11 cellular contexts compared by ENCODE assay signal in the genomic region with DNA sequence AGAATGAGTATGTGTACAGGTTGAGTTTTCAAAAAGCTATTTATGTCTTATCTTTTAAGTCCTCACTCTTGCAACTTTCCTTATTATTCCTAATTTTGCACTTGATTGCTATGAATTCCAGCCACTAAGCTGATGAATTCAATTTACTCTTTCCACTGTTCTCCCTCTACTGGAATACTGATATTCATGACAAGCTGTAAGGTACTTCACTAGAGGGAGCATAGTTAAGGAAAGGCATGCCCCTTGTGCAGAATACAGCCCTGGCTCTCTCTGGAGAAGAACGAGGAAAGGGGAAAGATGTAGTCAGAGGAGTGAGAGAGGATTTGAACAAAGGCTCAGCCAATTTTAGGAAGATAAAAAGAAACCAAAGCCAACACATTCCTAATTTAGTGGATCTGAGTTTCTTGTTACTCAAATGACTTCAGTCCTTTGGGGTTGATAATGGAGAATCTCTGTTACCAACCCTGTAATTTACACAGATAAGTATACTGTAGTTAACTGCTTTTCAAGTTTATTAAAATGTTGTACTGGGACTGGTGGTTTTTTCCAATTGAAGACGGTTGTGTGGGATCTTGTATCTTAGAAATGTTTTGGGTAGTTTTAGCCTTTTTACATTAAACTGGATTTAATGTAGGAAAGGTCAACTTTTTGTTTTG. TPM values are rescaled to one million over a fixed set of nuclear protein-coding genes. Genes with fewer than 3 reads are reported as not detected.
A peak's percentile ranks its signal among the peaks of the same experiment; 100 is the strongest.
DNase-seq lines count a peak whose midpoint lies in the region; ATAC-seq, FAIRE-seq and TF ChIP-seq lines count a peak whose summit lies in the region.
"Had no signal": no experiment of that assay in that cellular context is flagged by ENCODE, and none has a peak within 500 bp of the region (broad histone marks: within the 10 kb centered on the region; RNA-seq: fewer than 3 reads in every experiment).

No MANE protein-coding gene starts in this region.

- H4K20me1 ChIP-seq in H9 (ENCODE audit: control insufficient read depth, insufficient read depth, insufficient read length): no peaks in the 10 kb centered on the region
- H4K20me1 ChIP-seq in astrocyte (ENCODE audit: insufficient read depth, low read length): peaks cover 20% of the 10 kb centered on the region

- no peak overlapping the region for H2AK5ac ChIP-seq in H9 (ENCODE audit: insufficient read length, low read length)

- no peaks in the 10 kb centered on the region for H3K36me3 ChIP-seq in astrocyte (ENCODE audit: insufficient read depth, low read length)

- H3K56ac ChIP-seq in H9 (ENCODE audit: insufficient read length, low read depth, low read length): no peak overlapping the region

- H3K79me2 ChIP-seq in H9 (ENCODE audit: insufficient read depth, low read length) (no peaks in the 10 kb centered on the region), astrocyte (ENCODE audit: insufficient read depth, low read length) (peaks cover 4% of the 10 kb centered on the region)

- H3K4me1 Mint-ChIP-seq in H9: peaks cover 16 to 22% of the 10 kb centered on the region in 2 experiments
- H3K4me1 Mint-ChIP-seq in astrocyte (ENCODE audit: low read depth, unreplicated experiment): peaks cover 13% of the 10 kb centered on the region

- peaks cover 9% of the 10 kb centered on the region for H3K23me2 ChIP-seq in H9 (ENCODE audit: insufficient read length, low read depth, low read length, poor library complexity, severe bottlenecking)

- H2AFZ ChIP-seq in H9 (ENCODE audit: low read length): no peak overlapping the region
- H2AFZ ChIP-seq in astrocyte (ENCODE audit: low read depth, low read length): no peak overlapping the region

- H2BK120ac ChIP-seq in H9 (ENCODE audit: low read depth, low read length, poor library complexity, severe bottlenecking): no peak overlapping the region

- H3K4me1 ChIP-seq in H9 (ENCODE audit: insufficient read depth, low read length): no peaks in the 10 kb centered on the region
- peaks cover 16% of the 10 kb centered on the region for H3K4me1 ChIP-seq in astrocyte (ENCODE audit: insufficient read depth, low read length)

- H3K9me3 Mint-ChIP-seq in H9: no peaks in the 10 kb centered on the region; a peak in 1 of 5 replicates
- no peaks in the 10 kb centered on the region for H3K9me3 Mint-ChIP-seq in astrocyte (ENCODE audit: unreplicated experiment)

- TF ChIP-seq CTCF in AG09319 (IDR thresholded peaks at IDR 0.05; ENCODE audit: low read depth, low read length) (peak; percentile 43), H9 (conservative IDR thresholded peaks at IDR 0.05) (peak; percentile 38; the same call in 2 of the 3 replicates), astrocyte (IDR thresholded peaks at IDR 0.05; ENCODE audit: insufficient read depth, low read depth, low read length) (peak; percentile 27)

- H4K5ac ChIP-seq in H9 (ENCODE audit: insufficient read length, low read depth, low read length): no peak overlapping the region

- H3K27ac ChIP-seq in H9 (ENCODE audit: insufficient read length, low read depth, low read length): no peak overlapping the region
- H3K27ac ChIP-seq in astrocyte (ENCODE audit: low read depth, low read length): no peak overlapping the region
- H3K27ac ChIP-seq: lower lobe of right lung had no signal

- H3K4me2 ChIP-seq in H9 (ENCODE audit: insufficient read depth, insufficient read length, low read length): no peak overlapping the region
- H3K4me2 ChIP-seq in astrocyte (ENCODE audit: low read length): no peak overlapping the region

- no peak overlapping the region for H3K9ac ChIP-seq in H9 (ENCODE audit: extremely low read depth, insufficient read length, low read length)
- no peak overlapping the region for H3K9ac ChIP-seq in astrocyte (ENCODE audit: low read length)

- H2BK12ac ChIP-seq in H9 (ENCODE audit: insufficient read length, low read depth, low read length): no peak overlapping the region

- no peak overlapping the region for H3K23ac ChIP-seq in H9 (ENCODE audit: insufficient read length, low read depth, low read length)

- no peak overlapping the region for H2BK5ac ChIP-seq in H9 (ENCODE audit: insufficient read length, low read length)

- H3K9me3 ChIP-seq in H9 (ENCODE audit: control insufficient read depth, low read depth, low read length): no peaks in the 10 kb centered on the region
- H3K9me3 ChIP-seq in astrocyte (ENCODE audit: insufficient read depth, low read depth, low read length): no peaks in the 10 kb centered on the region
- H3K9me3 ChIP-seq: lower lobe of right lung had no signal

- ATAC-seq in GM21360 (IDR thresholded peaks at IDR 0.05; ENCODE audit: unreplicated experiment): no peak
- no peak for ATAC-seq in stimulated activated naive CD8-positive, alpha-beta T cell treated with anti-CD3 and anti-CD28 coated beads, Interleukin-15, Interleukin-2, amounts not matched to agents 100 U/mL and 50 U/mL, for 24 hours
- ATAC-seq: lower lobe of right lung had no signal

- H3K4me3 Mint-ChIP-seq in H9: no peak overlapping the region
- H3K4me3 Mint-ChIP-seq in astrocyte (ENCODE audit: unreplicated experiment): no peak overlapping the region

- no peak overlapping the region for H3K4ac ChIP-seq in H9 (ENCODE audit: low read depth, low read length)

- no peak overlapping the region for H3T11ph ChIP-seq in H9 (ENCODE audit: low read length)

- no peak for FAIRE-seq in astrocyte (lab: Jason Lieb, UNC)

- WGBS in H9 (ENCODE audit: extremely low coverage, insufficient read length, low lambda C conversion rate): no CpG with 5 or more reads among the region's 2 CpGs

- H3K27me3 ChIP-seq in H9 (ENCODE audit: insufficient read depth, low read length) (no peaks in the 10 kb centered on the region), astrocyte (ENCODE audit: insufficient read depth, low read length) (no peaks in the 10 kb centered on the region)

- no peak overlapping the region for H2BK20ac ChIP-seq in H9 (ENCODE audit: low read depth, low read length, poor library complexity, severe bottlenecking)

- H3K18ac ChIP-seq in H9 (ENCODE audit: insufficient read length, low read depth, low read length): no peak overlapping the region

- H3K27me3 Mint-ChIP-seq in H9 (ENCODE audit: low read depth): no peaks in the 10 kb centered on the region; the same call in none of the 2 replicates
- no peaks in the 10 kb centered on the region for H3K27me3 Mint-ChIP-seq in astrocyte (ENCODE audit: low read depth, unreplicated experiment)

- peak overlapping the region in 1 of 3 experiments; percentile 56; a peak in 2 of 7 replicates for H3K27ac Mint-ChIP-seq in H9
- no peak overlapping the region for H3K27ac Mint-ChIP-seq in astrocyte (ENCODE audit: unreplicated experiment)

- DNase-seq in AG09319 (ENCODE audit: extremely low read depth, low read depth): no peak
- DNase-seq in H9: no peak
- no peak for DNase-seq in astrocyte (ENCODE audit: low read depth)
- DNase-seq in left kidney (ENCODE audit: low read depth, low spot score): peak; percentile 44
- no peak for DNase-seq in activated effector memory CD4-positive, alpha-beta T cell treated with Interleukin-2 at 50 U/mL for 16 hours
- DNase-seq in DMS79 (lab: John Stamatoyannopoulos, UW): no peak
- no peak for DNase-seq in stimulated activated naive CD8-positive, alpha-beta T cell treated with anti-CD3 and anti-CD28 coated beads, Interleukin-15, Interleukin-2, amounts not matched to agents 100 U/mL and 50 U/mL, for 24 hours
- DNase-seq: activated gamma-delta T cell treated with Interleukin-2 at 50 U/mL for 16 hours, lower lobe of right lung, NCI-H226 had no signal

- no peak overlapping the region for H4K8ac ChIP-seq in H9 (replicated peaks; ENCODE audit: insufficient read length, low read depth, low read length)

- H3K4me3 ChIP-seq in astrocyte (ENCODE audit: insufficient read depth, low read depth, low read length): no peak overlapping the region
- H3K4me3 ChIP-seq: lower lobe of right lung had no signal

- H3K14ac ChIP-seq in H9 (ENCODE audit: insufficient read depth, low read length): no peak overlapping the region

- no peak overlapping the region for H4K91ac ChIP-seq in H9 (ENCODE audit: insufficient read length, low read depth, low read length)

- H3K36me3 Mint-ChIP-seq in H9 (ENCODE audit: insufficient read depth in 1 of 3, low read depth in 3 of 3) (peaks cover 0 to 4% (median 4%) of the 10 kb centered on the region in 3 experiments; a peak in 1 of 7 replicates), astrocyte (ENCODE audit: low read depth, unreplicated experiment) (peaks cover 3% of the 10 kb centered on the region)

- H3K79me1 ChIP-seq in H9 (ENCODE audit: insufficient read depth, low read depth, low read length, poor library complexity, severe bottlenecking): no peaks in the 10 kb centered on the region

- H2BK15ac ChIP-seq in H9 (ENCODE audit: low read depth, low read length): no peak overlapping the region

RNA-seq across cellular contexts. Expression of a gene that starts 4.0 kb away (rescaled TPM):
- total RNA-seq in H9 (2021) (not detected in 2 replicates), astrocyte (not detected in 2 replicates)
- total RNA-seq: lower lobe of right lung had no signal

RNA-seq across cellular contexts. Expression of a gene that starts 44.5 kb away (rescaled TPM):
- 20.1 and 21.5 TPM in 2 replicates for total RNA-seq in H9 (2021)
- 17.6 and 19.2 TPM in 2 replicates for total RNA-seq in astrocyte

RNA-seq across cellular contexts. Expression of a gene that starts 44.6 kb away (rescaled TPM):
- total RNA-seq in H9 (2021) (63.3 and 71.4 TPM in 2 replicates), astrocyte (56.9 and 61.6 TPM in 2 replicates)
